ENCODE assay signal across 16 cellular contexts in genomic region chrX:19046343-19047215, GRCh38.
DNase-seq lines count a peak whose midpoint lies in the region; ATAC-seq, FAIRE-seq and TF ChIP-seq lines count a peak whose summit lies in the region.
"Had no signal": no experiment of that assay in that cellular context is flagged by ENCODE, and none has a peak within 500 bp of the region (broad histone marks: within the 10 kb centered on the region; RNA-seq: fewer than 3 reads in every experiment).

No MANE protein-coding gene starts in this region.

- no peaks in the 10 kb centered on the region; the same call in 2 of the 3 replicates for H3K9me3 Mint-ChIP-seq in GM23338
- H3K9me3 Mint-ChIP-seq: activated CD4-positive, alpha-beta memory T cell treated with anti-CD3 and anti-CD28 coated beads for 36 hours; activated T-helper 2 cell treated with anti-CD3 and anti-CD28 coated beads, Interferon-gamma antibody, Interleukin-2, Interleukin-4, amounts not matched to agents 10 μg/mL and 5 μg/mL and 100 μg/mL, durations not matched to agents 14 hours and 24 hours and 36 hours; CD4-positive, alpha-beta T cell; stimulated activated effector memory CD8-positive, alpha-beta T cell treated with anti-CD3 and anti-CD28 coated beads, Interleukin-12 subunit alpha, Interleukin-12 subunit beta, amount 100 ng/mL, for 72 hours had no signal

- RAD21 ChIA-PET in GM12878 (lab: Charles Lee; ENCODE audit: unreplicated experiment) = interaction anchor here (0.5 to 0.6 kb wide), 2 partner anchors 130 to 430 kb away, joined by 3 to 4 read pairs; no protein-coding TSS in a partner anchor

- SMC1A ChIA-PET in GM12878 (lab: Charles Lee; ENCODE audit: uncharacterized antibody, unreplicated experiment) = no interaction called here

- H3K4me2 ChIP-seq in GM12878 (ENCODE audit: control insufficient read depth, insufficient read depth) (no peak overlapping the region), GM23338 (no peak overlapping the region)

- ATAC-seq in GM12878 (peak; percentile 52), lung (ENCODE audit: insufficient read depth, low FRiP score) (peak; percentile 70), GM23338 (no peak)
- ATAC-seq: body of pancreas; stimulated activated effector memory CD8-positive, alpha-beta T cell treated with anti-CD3 and anti-CD28 coated beads, Interleukin-12 subunit alpha, Interleukin-12 subunit beta, amount 100 ng/mL, for 72 hours had no signal

- no peak overlapping the region for H3K27ac ChIP-seq in GM12878 (ENCODE audit: control insufficient read depth, insufficient read depth)
- H3K27ac ChIP-seq in lung (ENCODE audit: low read depth in 1 of 2, low read length in 1 of 2) = no peak overlapping the region
- H3K27ac ChIP-seq in tibial artery = no peak overlapping the region
- H3K27ac ChIP-seq in GM23338 (ENCODE audit: low read depth) = no peak overlapping the region
- H3K27ac ChIP-seq: body of pancreas had no signal

- POLR2A ChIA-PET in GM12878 (lab: Charles Lee) = no interaction called here

- no peak overlapping the region for H3K27ac Mint-ChIP-seq in GM23338
- H3K27ac Mint-ChIP-seq: activated CD4-positive, alpha-beta memory T cell treated with anti-CD3 and anti-CD28 coated beads for 36 hours; activated T-helper 2 cell treated with anti-CD3 and anti-CD28 coated beads, Interferon-gamma antibody, Interleukin-2, Interleukin-4, amounts not matched to agents 10 μg/mL and 5 μg/mL and 100 μg/mL, durations not matched to agents 14 hours and 24 hours and 36 hours; CD4-positive, alpha-beta T cell; stimulated activated effector memory CD8-positive, alpha-beta T cell treated with anti-CD3 and anti-CD28 coated beads, Interleukin-12 subunit alpha, Interleukin-12 subunit beta, amount 100 ng/mL, for 72 hours had no signal

- no peaks in the 10 kb centered on the region; the same call in 2 of the 3 replicates for H3K9me3 ChIP-seq in GM12878 (replicated peaks; ENCODE audit: control insufficient read depth, insufficient read depth, low read length)
- H3K9me3 ChIP-seq in lung (ENCODE audit: control insufficient read depth in 2 of 2, insufficient read depth in 1 of 2, low read length in 1 of 2) = peaks cover 0 to 2% of the 10 kb centered on the region in 2 donors
- no peaks in the 10 kb centered on the region for H3K9me3 ChIP-seq in tibial artery
- H3K9me3 ChIP-seq: body of pancreas had no signal

- H2AFZ ChIP-seq in GM12878 (ENCODE audit: control insufficient read depth, low read depth, low read length) = no peak overlapping the region
- H2AFZ ChIP-seq in GM23338 = no peak overlapping the region

- 10% methylated on average over 8 of the region's 8 CpGs for WGBS in GM12878 (ENCODE audit: insufficient coverage, insufficient replicate concordance, low lambda C conversion rate, missing lambda C conversion rate)
- WGBS in lung, 2 donors = 62 to 63% methylated on average over 7 to 8 of the region's 8 CpGs

- H3K79me2 ChIP-seq in GM12878 (ENCODE audit: control insufficient read depth, insufficient read depth, low read length) = no peaks in the 10 kb centered on the region
- H3K79me2 ChIP-seq in GM23338 (replicated peaks; ENCODE audit: insufficient read depth) = no peaks in the 10 kb centered on the region

- H3K4me3 Mint-ChIP-seq in GM23338 = no peak overlapping the region
- H3K4me3 Mint-ChIP-seq: activated CD4-positive, alpha-beta memory T cell treated with anti-CD3 and anti-CD28 coated beads for 36 hours; CD4-positive, alpha-beta T cell; stimulated activated effector memory CD8-positive, alpha-beta T cell treated with anti-CD3 and anti-CD28 coated beads, Interleukin-12 subunit alpha, Interleukin-12 subunit beta, amount 100 ng/mL, for 72 hours had no signal

- H3K9ac ChIP-seq in GM12878 (ENCODE audit: control insufficient read depth, insufficient read depth, low read length) = no peak overlapping the region

- peaks cover 4% of the 10 kb centered on the region; the same call in 2 of the 3 replicates for H3K36me3 Mint-ChIP-seq in GM23338 (ENCODE audit: low read depth)
- H3K36me3 Mint-ChIP-seq: activated CD4-positive, alpha-beta memory T cell treated with anti-CD3 and anti-CD28 coated beads for 36 hours; stimulated activated effector memory CD8-positive, alpha-beta T cell treated with anti-CD3 and anti-CD28 coated beads, Interleukin-12 subunit alpha, Interleukin-12 subunit beta, amount 100 ng/mL, for 72 hours had no signal

- TF ChIP-seq EP300 in GM12878 (IDR thresholded peaks at IDR 0.05; ENCODE audit: borderline replicate concordance in 1 of 2, control insufficient read depth in 1 of 2, low read depth in 2 of 2, low read length in 2 of 2) = no peak

- H3F3A ChIP-seq in GM23338 (replicated peaks; ENCODE audit: low read depth) = no peaks in the 10 kb centered on the region

- no peaks in the 10 kb centered on the region for H3K4me1 ChIP-seq in GM12878 (ENCODE audit: control insufficient read depth, insufficient read depth, low read length)
- H3K4me1 ChIP-seq in lung (ENCODE audit: control insufficient read depth in 2 of 2, insufficient read depth in 2 of 2, low read length in 2 of 2) = no peaks in the 10 kb centered on the region
- H3K4me1 ChIP-seq in tibial artery = no peaks in the 10 kb centered on the region
- no peaks in the 10 kb centered on the region for H3K4me1 ChIP-seq in GM23338 (ENCODE audit: insufficient read depth)
- H3K4me1 ChIP-seq: body of pancreas had no signal

- no TSS peak for BruUV-seq in GM12878 (replicated peaks; lab: Mats Ljungman, UMichigan)

- DNase-seq in Daoy (ENCODE audit: low read depth) (peak; percentile 22), LHCN-M2 (ENCODE audit: low read depth) (peak; percentile 28), GM12878 (ENCODE audit: low read depth, low spot score) (no peak), lung (ENCODE audit: low spot score) (no peak), tibial artery (no peak), GM23338 (ENCODE audit: low spot score) (no peak), NCI-H774 (lab: John Stamatoyannopoulos, UW) (no peak), nucleus accumbens (lab: John Stamatoyannopoulos, UW) (no peak)
- DNase-seq: activated CD4-positive, alpha-beta memory T cell treated with anti-CD3 and anti-CD28 coated beads for 36 hours; body of pancreas; CD4-positive, alpha-beta T cell; effector CD8-positive, alpha-beta T cell; NCI-H524; stimulated activated CD4-positive, alpha-beta T cell treated with anti-CD3 and anti-CD28 coated beads, Interleukin-4, amount 100 ng/mL, for 24 hours had no signal

- H3K9me2 ChIP-seq in GM23338 (ENCODE audit: insufficient read depth) = no peaks in the 10 kb centered on the region

- CTCF ChIA-PET in GM12878 (lab: Yijun Ruan, JAX) = no interaction called here

- no peak overlapping the region for H3K4me3 ChIP-seq in GM12878
- no peak overlapping the region for H3K4me3 ChIP-seq in lung
- H3K4me3 ChIP-seq in tibial artery = no peak overlapping the region
- H3K4me3 ChIP-seq in GM23338 = no peak overlapping the region
- H3K4me3 ChIP-seq: body of pancreas had no signal

- no peak for TF ChIP-seq POLR2A in GM12878 (IDR thresholded peaks at IDR 0.05; ENCODE audit: low read depth, low read length)

- no peaks in the 10 kb centered on the region for H3K27me3 Mint-ChIP-seq in GM23338 (ENCODE audit: insufficient read depth, low read depth, poor library complexity)
- H3K27me3 Mint-ChIP-seq: activated CD4-positive, alpha-beta memory T cell treated with anti-CD3 and anti-CD28 coated beads for 36 hours; CD4-positive, alpha-beta T cell had no signal

- TF ChIP-seq CTCF in GM12878 (IDR thresholded peaks at IDR 0.05 in 2 of 3, conservative IDR thresholded peaks at IDR 0.05 in 1 of 3; ENCODE audit: control insufficient read depth in 2 of 3, extremely low read depth in 1 of 3, insufficient read depth in 1 of 3, low read depth in 3 of 3, low read length in 3 of 3) (no peak), lung (IDR thresholded peaks at IDR 0.05; ENCODE audit: control extremely low read depth, extremely low read depth) (no peak), tibial artery (IDR thresholded peaks at IDR 0.05) (no peak), GM23338 (conservative IDR thresholded peaks at IDR 0.05; ENCODE audit: low read depth in 2 of 2) (no peak)

- FAIRE-seq in GM12878 (lab: Jason Lieb, UNC) = no peak

- H3K4me1 Mint-ChIP-seq in GM23338 = no peaks in the 10 kb centered on the region; the same call in 2 of the 3 replicates
- H3K4me1 Mint-ChIP-seq: stimulated activated effector memory CD8-positive, alpha-beta T cell treated with anti-CD3 and anti-CD28 coated beads, Interleukin-12 subunit alpha, Interleukin-12 subunit beta, amount 100 ng/mL, for 72 hours had no signal

- TF ChIP-seq RAD21 in GM12878 (IDR thresholded peaks at IDR 0.05; ENCODE audit: insufficient read depth, low read depth, low read length) = no peak

- H4K20me1 ChIP-seq in GM12878 (ENCODE audit: control insufficient read depth, insufficient read depth) (no peaks in the 10 kb centered on the region), GM23338 (replicated peaks; ENCODE audit: insufficient read depth) (no peaks in the 10 kb centered on the region)

- H3K27me3 ChIP-seq in GM12878 (replicated peaks in 1 of 2; ENCODE audit: control insufficient read depth in 2 of 2, insufficient read depth in 2 of 2, low read length in 1 of 2) (no peaks in the 10 kb centered on the region), lung (ENCODE audit: control insufficient read depth, insufficient read depth) (peaks cover 3% of the 10 kb centered on the region), tibial artery (no peaks in the 10 kb centered on the region), GM23338 (ENCODE audit: insufficient read depth) (no peaks in the 10 kb centered on the region)
- H3K27me3 ChIP-seq: body of pancreas had no signal

- in situ Hi-C loops in GM12878 (cut with MboI) = no loop called here

- H3K36me3 ChIP-seq in GM12878 (ENCODE audit: control insufficient read depth in 2 of 2, insufficient read depth in 2 of 2, low read length in 1 of 2) (no peaks in the 10 kb centered on the region), lung (ENCODE audit: control insufficient read depth in 2 of 2, insufficient read depth in 2 of 2, low read length in 2 of 2) (no peaks in the 10 kb centered on the region), tibial artery (no peaks in the 10 kb centered on the region), GM23338 (ENCODE audit: insufficient read depth) (no peaks in the 10 kb centered on the region)

- intact Hi-C loops in GM12878 (cut with micrococcal nuclease; ENCODE audit: unreplicated experiment) (no loop called here), tibial artery (cut with DNase I; ENCODE audit: low total_unique reads) (loop anchor here (5.0 kb wide), 1 partner anchor 1716 kb away; no protein-coding TSS in a partner anchor)

TF ChIP-seq in GM23338, 12 proteins besides CTCF, POLR2A, EP300 and RAD21 (continues in another document):
- TF ChIP-seq ZNF331 (CRISPR knock-in tag; IDR thresholded peaks at IDR 0.05; ENCODE audit: low read depth) (no peak), STAT1 (IDR thresholded peaks at IDR 0.05; ENCODE audit: unreplicated experiment) (no peak), JUNB (IDR thresholded peaks at IDR 0.05; ENCODE audit: unreplicated experiment) (no peak), ZNF114 (CRISPR knock-in tag; IDR thresholded peaks at IDR 0.05) (no peak)

Comparison
In these comparisons a context has a peak if more than half of its experiments do, and no peak if none do; other contexts are left out.
1. DNase-seq: peak in Daoy (single experiment) and LHCN-M2 (single experiment); none in GM12878 (single experiment), lung (single experiment), tibial artery (0 of 2), GM23338 (single experiment), NCI-H774 (single experiment) and nucleus accumbens (0 of 56).